8 cellular contexts compared by ENCODE assay signal in the genomic region with DNA sequence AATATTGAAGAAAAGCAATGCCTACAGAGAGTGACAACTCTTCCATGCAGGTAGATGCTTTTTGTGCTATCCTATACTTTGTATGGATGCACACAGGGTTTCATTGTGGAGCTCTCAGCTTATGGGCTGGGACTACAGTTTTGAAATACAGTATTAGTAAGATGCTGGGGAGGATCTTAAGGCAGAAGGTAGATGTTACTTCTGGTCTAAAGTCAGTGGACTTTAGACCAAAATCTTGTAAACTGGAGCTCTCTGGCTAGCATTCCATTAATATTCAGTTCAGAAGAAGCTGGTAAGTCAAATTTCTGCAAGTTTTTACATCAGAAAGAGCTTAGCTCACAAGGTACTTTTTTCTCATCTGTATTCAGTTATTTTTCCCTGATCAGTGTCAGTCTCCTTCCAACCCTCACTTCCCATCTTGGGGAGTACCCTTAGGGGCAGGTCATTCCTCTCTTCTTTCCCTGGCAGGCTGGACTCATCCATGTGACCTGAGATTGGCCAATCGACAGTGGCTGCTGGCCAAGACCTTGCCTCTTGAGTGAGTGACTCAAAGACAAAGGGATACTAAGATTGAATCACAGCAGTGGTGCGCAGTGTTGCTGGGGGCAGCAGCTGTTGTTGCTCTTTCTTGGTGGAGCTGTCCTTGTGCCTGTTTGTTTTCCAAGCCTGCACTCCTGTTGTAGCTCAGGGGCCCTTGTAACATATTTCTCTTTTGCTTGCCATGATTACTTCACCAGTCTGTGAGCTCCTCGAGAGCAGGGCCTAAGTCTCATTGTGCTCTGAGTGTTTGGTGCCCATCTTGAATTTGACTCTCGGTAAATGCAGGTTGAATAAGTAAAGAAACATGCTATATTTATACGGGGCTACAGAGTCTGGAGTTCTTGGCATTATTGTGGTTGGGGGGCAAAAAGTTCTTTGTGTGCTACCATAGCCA. TPM values are rescaled to one million over a fixed set of nuclear protein-coding genes. Genes with fewer than 3 reads are reported as not detected.
DNase-seq lines count a peak whose midpoint lies in the region; ATAC-seq and TF ChIP-seq lines count a peak whose summit lies in the region.

No MANE protein-coding gene starts in this region.

- H3K4me1 Mint-ChIP-seq in stimulated activated naive CD8-positive, alpha-beta T cell treated with anti-CD3 and anti-CD28 coated beads, Interleukin-15, amount 100 ng/mL, for 72 hours: peaks cover 43% of the 10 kb centered on the region

- H3K4me3 Mint-ChIP-seq in stimulated activated naive CD8-positive, alpha-beta T cell treated with anti-CD3 and anti-CD28 coated beads, Interleukin-15, amount 100 ng/mL, for 72 hours: peak overlapping the region; percentile 46 to 55

- H3K27ac Mint-ChIP-seq in stimulated activated naive CD8-positive, alpha-beta T cell treated with anti-CD3 and anti-CD28 coated beads, Interleukin-15, amount 100 ng/mL, for 72 hours: peak overlapping the region; percentile 87 to 93

- no peaks in the 10 kb centered on the region for H3K9me3 ChIP-seq in esophagus squamous epithelium
- no peaks in the 10 kb centered on the region for H3K9me3 ChIP-seq in muscle layer of colon (ENCODE audit: low read length)

- H3K9ac ChIP-seq in muscle layer of colon (ENCODE audit: low read length): no peak overlapping the region

- H3K4me1 ChIP-seq in esophagus squamous epithelium (peaks cover 27 to 75% (median 50%) of the 10 kb centered on the region in 3 donors), muscle layer of colon (ENCODE audit: insufficient read depth, low read length) (peaks cover 27% of the 10 kb centered on the region)

- TF ChIP-seq POLR2A in esophagus squamous epithelium (IDR thresholded peaks at IDR 0.05): peak in 2 of 4 donors; percentile 63 to 67

- H3K4me3 ChIP-seq in esophagus squamous epithelium: no peak overlapping the region
- no peak overlapping the region for H3K4me3 ChIP-seq in muscle layer of colon (ENCODE audit: low read depth in 1 of 2, low read length in 2 of 2)

- 27 to 40% methylated on average over 5 of the region's 5 CpGs for WGBS in esophagus squamous epithelium, 2 donors

- ATAC-seq in stimulated activated naive CD8-positive, alpha-beta T cell treated with anti-CD3 and anti-CD28 coated beads, Interleukin-15, amount 100 ng/mL, for 72 hours: no peak

- DNase-seq in activated gamma-delta T cell treated with Interleukin-2 at 50 U/mL for 16 hours (peak; percentile 18), activated gamma-delta T cell (lab: John Stamatoyannopoulos, UW) (no peak), NCI-H446 treated with DMSO at 0.1 percent for 48 hours (lab: John Stamatoyannopoulos, UW) (peak; percentile 89), esophagus squamous epithelium (lab: John Stamatoyannopoulos, UW) (peak; percentile 40), germinal center (ENCODE audit: low spot score) (no peak)
- DNase-seq in activated CD8-positive, alpha-beta memory T cell treated with anti-CD3 and anti-CD28 coated beads, Interleukin-2, amount 50 U/mL, for 48 hours: peak; percentile 77
- DNase-seq in stimulated activated naive CD8-positive, alpha-beta T cell treated with anti-CD3 and anti-CD28 coated beads, Interleukin-15, amount 100 ng/mL, for 72 hours: peak; percentile 20 to 54

- peaks cover 0 to under 1% (median 0%) of the 10 kb centered on the region in 3 donors for H3K36me3 ChIP-seq in esophagus squamous epithelium
- no peaks in the 10 kb centered on the region for H3K36me3 ChIP-seq in muscle layer of colon (ENCODE audit: insufficient read depth, low read length)

- no peak for TF ChIP-seq CTCF in esophagus squamous epithelium (IDR thresholded peaks at IDR 0.05)

- intact Hi-C loops in esophagus squamous epithelium (cut with DNase I): no loop called here

- H3K27me3 ChIP-seq in esophagus squamous epithelium: no peaks in the 10 kb centered on the region
- H3K27me3 ChIP-seq in muscle layer of colon (ENCODE audit: control insufficient read depth in 1 of 2, insufficient read depth in 2 of 2, low read length in 2 of 2): no peaks in the 10 kb centered on the region

- H3K27ac ChIP-seq in esophagus squamous epithelium (peak overlapping the region; percentile 88 to 99 (median 96)), muscle layer of colon (ENCODE audit: low read depth, low read length) (peak overlapping the region; percentile 55)

- H3K27me3 Mint-ChIP-seq in stimulated activated naive CD8-positive, alpha-beta T cell treated with anti-CD3 and anti-CD28 coated beads, Interleukin-15, amount 100 ng/mL, for 72 hours: no peaks in the 10 kb centered on the region

- H3K9me3 Mint-ChIP-seq in stimulated activated naive CD8-positive, alpha-beta T cell treated with anti-CD3 and anti-CD28 coated beads, Interleukin-15, amount 100 ng/mL, for 72 hours: peaks cover 6 to 8% of the 10 kb centered on the region in 2 donors

RNA-seq across cellular contexts. Expression of a gene that starts 2.8 kb away (rescaled TPM):
- 10 to 100 TPM; 13.6 to 33.2 (median 16.6) TPM for total RNA-seq in esophagus squamous epithelium

RNA-seq across cellular contexts. Expression of a gene that starts 26.9 kb away (rescaled TPM):
- total RNA-seq in esophagus squamous epithelium: 100 to 1,000 TPM; 149 to 326 (median 182) TPM

Comparison
In these comparisons a context has a peak if more than half of its experiments do, and no peak if none do; other contexts are left out.
1. DNase-seq: peak in activated gamma-delta T cell treated with Interleukin-2 at 50 U/mL for 16 hours (single experiment), NCI-H446 treated with DMSO at 0.1 percent for 48 hours (single experiment), activated CD8-positive, alpha-beta memory T cell treated with anti-CD3 and anti-CD28 coated beads, Interleukin-2, amount 50 U/mL, for 48 hours (single experiment), esophagus squamous epithelium (single experiment) and stimulated activated naive CD8-positive, alpha-beta T cell treated with anti-CD3 and anti-CD28 coated beads, Interleukin-15, amount 100 ng/mL, for 72 hours (2 of 2); none in activated gamma-delta T cell (single experiment) and germinal center (single experiment).